In the genomic region with DNA sequence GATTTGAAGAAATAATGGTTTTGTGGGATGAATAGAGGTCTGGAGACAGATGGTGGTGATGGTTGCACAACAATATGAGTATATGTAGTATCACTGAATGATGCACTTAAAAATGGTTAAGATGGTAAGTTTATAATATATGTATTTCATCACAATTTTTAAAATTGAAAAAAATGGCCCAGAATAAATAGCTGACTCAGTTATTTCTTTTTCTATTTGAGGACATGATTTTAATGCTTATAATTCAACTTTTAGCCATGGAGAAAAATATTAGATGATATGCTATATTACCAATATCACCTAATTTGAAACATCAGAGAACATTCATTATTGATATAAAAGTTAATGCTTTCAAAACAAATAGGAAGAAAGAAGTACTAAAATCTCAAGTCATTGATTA, we compare ENCODE assay signal across 21 cellular contexts.
DNase-seq lines count a peak whose midpoint lies in the region; ATAC-seq, FAIRE-seq and TF ChIP-seq lines count a peak whose summit lies in the region.
"Had no signal": no experiment of that assay in that cellular context is flagged by ENCODE, and none has a peak within 500 bp of the region (broad histone marks: within the 10 kb centered on the region; RNA-seq: fewer than 3 reads in every experiment).

No MANE protein-coding gene starts in this region.

- H3K36me3 Mint-ChIP-seq in glutamatergic neuron (ENCODE audit: unreplicated experiment): no peaks in the 10 kb centered on the region
- H3K36me3 Mint-ChIP-seq: CD4-positive, CD25-positive, alpha-beta regulatory T cell; CD8-positive, alpha-beta T cell had no signal

- H3K27me3 ChIP-seq in HepG2 (ENCODE audit: control insufficient read depth in 1 of 2, insufficient read depth in 2 of 2, low read length in 2 of 2) (no peaks in the 10 kb centered on the region), right lobe of liver (no peaks in the 10 kb centered on the region), K562 (ENCODE audit: control insufficient read depth in 2 of 2, insufficient read depth in 2 of 2, low read length in 2 of 2) (no peaks in the 10 kb centered on the region)
- H3K27me3 ChIP-seq: BLaER1 had no signal

- FAIRE-seq in HepG2 (lab: Jason Lieb, UNC) (no peak), K562 (lab: Jason Lieb, UNC) (no peak)
- FAIRE-seq: G401.6, GM12892 had no signal

- H3K4me3 Mint-ChIP-seq in glutamatergic neuron (ENCODE audit: unreplicated experiment): peak overlapping the region; percentile 1
- H3K4me3 Mint-ChIP-seq: B cell; CD4-positive, CD25-positive, alpha-beta regulatory T cell; CD8-positive, alpha-beta T cell; H9 had no signal

- H3K27ac Mint-ChIP-seq in glutamatergic neuron (ENCODE audit: unreplicated experiment): peak overlapping the region; percentile 54
- H3K27ac Mint-ChIP-seq: B cell; CD4-positive, CD25-positive, alpha-beta regulatory T cell; CD8-positive, alpha-beta T cell; H9 had no signal

- ATAC-seq in HepG2: no peak
- no peak for ATAC-seq in right lobe of liver
- no peak for ATAC-seq in K562
- ATAC-seq: CD8-positive, alpha-beta T cell; HCT116 had no signal

- TF ChIP-seq RAD21 in HepG2 (CRISPR knock-in tag; IDR thresholded peaks at IDR 0.05) (no peak), K562 (CRISPR knock-in tag; conservative IDR thresholded peaks at IDR 0.05 in 1 of 2, IDR thresholded peaks at IDR 0.05 in 1 of 2) (no peak)

- intact Hi-C loops in HepG2 (cut with micrococcal nuclease; ENCODE audit: unreplicated experiment): no loop called here
- intact Hi-C loops in right lobe of liver (cut with DNase I): no loop called here
- intact Hi-C loops in K562 (cut with micrococcal nuclease): no loop called here

- H3K79me2 ChIP-seq in HepG2 (ENCODE audit: insufficient read depth, low read length) (no peaks in the 10 kb centered on the region), K562 (ENCODE audit: control insufficient read depth, insufficient read depth, low read length) (no peaks in the 10 kb centered on the region)

- H3K27ac ChIP-seq in HepG2 (ENCODE audit: extremely low read length, insufficient read depth, low read length): no peak overlapping the region
- no peak overlapping the region for H3K27ac ChIP-seq in right lobe of liver
- no peak overlapping the region for H3K27ac ChIP-seq in K562 (ENCODE audit: extremely low read depth, low read depth, low read length)
- H3K27ac ChIP-seq: BLaER1, C4-2B had no signal

- H3K4me1 ChIP-seq in HepG2 (ENCODE audit: insufficient read depth, low read length) (no peaks in the 10 kb centered on the region), right lobe of liver (no peaks in the 10 kb centered on the region), K562 (replicated peaks in 1 of 2; ENCODE audit: control insufficient read depth in 2 of 2, insufficient read depth in 2 of 2, low read length in 2 of 2) (no peaks in the 10 kb centered on the region)
- H3K4me1 ChIP-seq: BLaER1, Caco-2 had no signal

- H2AFZ ChIP-seq in HepG2 (ENCODE audit: low read length): no peak overlapping the region
- H2AFZ ChIP-seq in K562 (ENCODE audit: low read depth, low read length): no peak overlapping the region

- TF ChIP-seq POLR2A in HepG2 (IDR thresholded peaks at IDR 0.05; ENCODE audit: insufficient read depth in 1 of 2, low read depth in 2 of 2, low read length in 2 of 2) (no peak), right lobe of liver (IDR thresholded peaks at IDR 0.05) (no peak), K562 (conservative IDR thresholded peaks at IDR 0.05) (no peak)

- no peak overlapping the region for H3K9ac ChIP-seq in HepG2 (ENCODE audit: insufficient read depth, low read depth, low read length)
- no peak overlapping the region for H3K9ac ChIP-seq in K562 (ENCODE audit: insufficient read depth in 1 of 2, low read depth in 2 of 2, low read length in 2 of 2)
- H3K9ac ChIP-seq: BLaER1 had no signal

- H3K9me3 ChIP-seq in HepG2 (ENCODE audit: low read length): no peaks in the 10 kb centered on the region
- no peaks in the 10 kb centered on the region for H3K9me3 ChIP-seq in right lobe of liver
- no peaks in the 10 kb centered on the region for H3K9me3 ChIP-seq in K562 (replicated peaks; ENCODE audit: control insufficient read depth, insufficient read depth, low read depth, low read length)
- H3K9me3 ChIP-seq: BLaER1, Caco-2 had no signal

- in situ Hi-C loops in HepG2 (cut with HindIII; ENCODE audit: extremely low pct_ligation_motif_present, low pct_unique_long_range_greater_than_20kb) (no loop called here), K562 (cut with MboI) (no loop called here)

- CTCF ChIA-PET in HepG2 (lab: Yijun Ruan, JAX; ENCODE audit: low intra/inter-chr PET ratio, low total read pairs) (no interaction called here), K562 (lab: Yijun Ruan, JAX; ENCODE audit: low intra/inter-chr PET ratio) (no interaction called here)

- H3K4me2 ChIP-seq in HepG2 (ENCODE audit: low read depth, low read length) (no peak overlapping the region), K562 (ENCODE audit: insufficient read depth, low read length) (no peak overlapping the region)
- H3K4me2 ChIP-seq: BLaER1 had no signal

- no peaks in the 10 kb centered on the region for H3K36me3 ChIP-seq in HepG2 (replicated peaks in 1 of 2; ENCODE audit: control insufficient read depth in 1 of 2, insufficient read depth in 2 of 2, low read length in 2 of 2)
- no peaks in the 10 kb centered on the region for H3K36me3 ChIP-seq in right lobe of liver
- H3K36me3 ChIP-seq in K562 (ENCODE audit: control insufficient read depth, insufficient read depth, low read length): no peaks in the 10 kb centered on the region
- H3K36me3 ChIP-seq: BLaER1 had no signal

- DNase-seq in HepG2 (ENCODE audit: low spot score) (no peak), right lobe of liver (no peak), K562 (ENCODE audit: extremely low read depth in 1 of 4, low spot score in 3 of 4) (no peak), glutamatergic neuron (no peak), H4 (ENCODE audit: low spot score) (no peak), HT-29 (ENCODE audit: low spot score) (no peak), T-helper 9 cell (no peak)
- DNase-seq: 8988T; Caco-2; CD4-positive, CD25-positive, alpha-beta regulatory T cell; CD8-positive, alpha-beta T cell; DMS153; DND-41; GOT3; H9 had no signal

- H3K27me3 Mint-ChIP-seq in glutamatergic neuron (ENCODE audit: unreplicated experiment): no peaks in the 10 kb centered on the region
- H3K27me3 Mint-ChIP-seq: B cell; CD4-positive, CD25-positive, alpha-beta regulatory T cell had no signal

- H3K9me1 ChIP-seq in K562 (ENCODE audit: control insufficient read depth, insufficient read depth, low read length): no peaks in the 10 kb centered on the region

- peaks cover 6% of the 10 kb centered on the region for H3K9me3 Mint-ChIP-seq in glutamatergic neuron (ENCODE audit: unreplicated experiment)
- H3K9me3 Mint-ChIP-seq: CD8-positive, alpha-beta T cell; H9 had no signal

- peaks cover 14% of the 10 kb centered on the region for H3K4me1 Mint-ChIP-seq in glutamatergic neuron (ENCODE audit: low read depth, unreplicated experiment)
- H3K4me1 Mint-ChIP-seq: B cell; CD4-positive, CD25-positive, alpha-beta regulatory T cell; H9 had no signal

- no TSS peak for BruUV-seq in HepG2 (replicated peaks; lab: Mats Ljungman, UMichigan)
- no TSS peak for BruUV-seq in K562 (replicated peaks; lab: Mats Ljungman, UMichigan)

- H3K4me3 ChIP-seq in HepG2 (replicated peaks in 1 of 3; ENCODE audit: insufficient read depth in 1 of 3, low read depth in 2 of 3, low read length in 3 of 3) (no peak overlapping the region), right lobe of liver (no peak overlapping the region), K562 (no peak overlapping the region)
- H3K4me3 ChIP-seq: BLaER1 had no signal

- TF ChIP-seq EP300 in HepG2 (IDR thresholded peaks at IDR 0.05; ENCODE audit: low read depth in 2 of 2, low read length in 2 of 2): no peak
- no peak for TF ChIP-seq EP300 in HepG2 (CRISPR knock-in tag; IDR thresholded peaks at IDR 0.05; ENCODE audit: borderline replicate concordance)
- no peak for TF ChIP-seq EP300 in K562 (IDR thresholded peaks at IDR 0.05; ENCODE audit: low read length)

- H4K20me1 ChIP-seq in HepG2 (ENCODE audit: insufficient read depth, low read length) (no peaks in the 10 kb centered on the region), K562 (replicated peaks; ENCODE audit: control insufficient read depth, insufficient read depth, low read length) (no peaks in the 10 kb centered on the region)
- H4K20me1 ChIP-seq: BLaER1 had no signal

- POLR2A ChIA-PET in HepG2 (lab: Yijun Ruan, JAX): no interaction called here
- POLR2A ChIA-PET in K562 (lab: Yijun Ruan, JAX): no interaction called here

- no peak for TF ChIP-seq CTCF in HepG2 (CRISPR knock-in tag; IDR thresholded peaks at IDR 0.05)
- no peak for TF ChIP-seq CTCF in right lobe of liver (IDR thresholded peaks at IDR 0.05)
- no peak for TF ChIP-seq CTCF in K562 (IDR thresholded peaks at IDR 0.05 in 2 of 3, conservative IDR thresholded peaks at IDR 0.05 in 1 of 3; ENCODE audit: insufficient read depth in 2 of 3, low read depth in 1 of 3, low read length in 3 of 3)
- TF ChIP-seq CTCF in glutamatergic neuron (IDR thresholded peaks at IDR 0.05; ENCODE audit: partially characterized antibody, unreplicated experiment): no peak

TF ChIP-seq in HepG2, 621 proteins besides CTCF, POLR2A, EP300 and RAD21 (continues in another document):
- TF ChIP-seq MAFF (IDR thresholded peaks at IDR 0.05; ENCODE audit: low read depth, low read length) (peak; percentile 83), ZNF3 (CRISPR knock-in tag; IDR thresholded peaks at IDR 0.05) (no peak)
- TF ChIP-seq, protein P1, sequence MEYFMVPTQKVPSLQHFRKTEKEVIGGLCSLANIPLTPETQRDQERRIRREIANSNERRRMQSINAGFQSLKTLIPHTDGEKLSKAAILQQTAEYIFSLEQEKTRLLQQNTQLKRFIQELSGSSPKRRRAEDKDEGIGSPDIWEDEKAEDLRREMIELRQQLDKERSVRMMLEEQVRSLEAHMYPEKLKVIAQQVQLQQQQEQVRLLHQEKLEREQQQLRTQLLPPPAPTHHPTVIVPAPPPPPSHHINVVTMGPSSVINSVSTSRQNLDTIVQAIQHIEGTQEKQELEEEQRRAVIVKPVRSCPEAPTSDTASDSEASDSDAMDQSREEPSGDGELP (IDR thresholded peaks at IDR 0.05; ENCODE audit: borderline replicate concordance, low read depth): no peak

TF ChIP-seq in K562, 482 proteins besides CTCF, POLR2A, EP300 and RAD21 (continues in another document):
- TF ChIP-seq HDAC2 (IDR thresholded peaks at IDR 0.05) (no peak), JUNB (CRISPR knock-in tag; conservative IDR thresholded peaks at IDR 0.05) (no peak), CBX8 (IDR thresholded peaks at IDR 0.05; ENCODE audit: borderline replicate concordance, extremely low read depth, low read depth, low read length, poor library complexity, severe bottlenecking) (no peak)
